ENCODE assay signal across 1 cellular context in the genomic region with DNA sequence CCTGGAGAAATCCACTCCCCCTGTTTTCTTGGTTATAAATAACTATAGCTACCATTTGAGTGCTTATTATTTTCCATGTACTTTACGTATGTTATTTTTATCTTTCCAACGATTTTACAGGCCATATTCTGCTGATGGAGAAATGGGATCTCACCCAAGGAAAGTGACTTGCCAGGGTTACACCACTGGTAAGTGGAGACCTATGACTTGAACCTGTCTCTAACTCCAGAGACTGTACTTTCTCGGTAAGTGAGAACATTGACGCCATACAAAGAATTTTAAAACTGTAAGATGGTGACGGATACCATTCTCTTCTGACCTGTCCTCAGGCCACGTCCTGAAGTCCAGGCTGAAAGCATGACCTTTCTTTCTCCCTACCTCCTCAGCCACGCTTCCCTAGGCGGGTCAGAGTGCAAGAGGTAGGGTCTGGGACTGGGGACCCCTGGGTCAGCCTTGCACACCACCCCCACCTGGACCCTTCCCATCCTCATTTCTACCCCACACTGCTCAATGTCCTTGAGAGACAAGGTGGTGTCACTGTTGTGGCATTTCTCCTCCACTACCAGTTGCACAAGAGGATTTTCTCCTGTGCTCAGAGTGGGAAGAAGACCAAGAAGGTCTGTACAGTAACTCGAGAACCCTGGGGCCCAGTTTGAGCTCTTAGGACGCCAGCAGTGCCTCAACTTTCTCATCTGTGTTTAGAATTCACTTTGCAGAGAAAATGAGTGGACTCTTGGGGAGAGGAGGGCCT.
TF ChIP-seq lines count a peak whose summit lies in the region.

No MANE protein-coding gene starts in this region.

TF ChIP-seq in K562, 482 proteins besides CTCF, POLR2A, EP300 and RAD21:
- TF ChIP-seq, protein P1, sequence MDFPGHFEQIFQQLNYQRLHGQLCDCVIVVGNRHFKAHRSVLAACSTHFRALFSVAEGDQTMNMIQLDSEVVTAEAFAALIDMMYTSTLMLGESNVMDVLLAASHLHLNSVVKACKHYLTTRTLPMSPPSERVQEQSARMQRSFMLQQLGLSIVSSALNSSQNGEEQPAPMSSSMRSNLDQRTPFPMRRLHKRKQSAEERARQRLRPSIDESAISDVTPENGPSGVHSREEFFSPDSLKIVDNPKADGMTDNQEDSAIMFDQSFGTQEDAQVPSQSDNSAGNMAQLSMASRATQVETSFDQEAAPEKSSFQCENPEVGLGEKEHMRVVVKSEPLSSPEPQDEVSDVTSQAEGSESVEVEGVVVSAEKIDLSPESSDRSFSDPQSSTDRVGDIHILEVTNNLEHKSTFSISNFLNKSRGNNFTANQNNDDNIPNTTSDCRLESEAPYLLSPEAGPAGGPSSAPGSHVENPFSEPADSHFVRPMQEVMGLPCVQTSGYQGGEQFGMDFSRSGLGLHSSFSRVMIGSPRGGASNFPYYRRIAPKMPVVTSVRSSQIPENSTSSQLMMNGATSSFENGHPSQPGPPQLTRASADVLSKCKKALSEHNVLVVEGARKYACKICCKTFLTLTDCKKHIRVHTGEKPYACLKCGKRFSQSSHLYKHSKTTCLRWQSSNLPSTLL (IDR thresholded peaks at IDR 0.05): no peak
- TF ChIP-seq ZNF764 (CRISPR knock-in tag; IDR thresholded peaks at IDR 0.05; ENCODE audit: low read depth) (no peak), PML (IDR thresholded peaks at IDR 0.05; ENCODE audit: low read length) (no peak), TEAD2 (tag; IDR thresholded peaks at IDR 0.05) (no peak), CC2D1A (IDR thresholded peaks at IDR 0.05) (no peak), ZNF77 (CRISPR knock-in tag; IDR thresholded peaks at IDR 0.05) (no peak), TCF7 (IDR thresholded peaks at IDR 0.05; ENCODE audit: borderline replicate concordance) (no peak), NFRKB (IDR thresholded peaks at IDR 0.05; ENCODE audit: low read depth) (no peak), NFE2 (IDR thresholded peaks at IDR 0.05; ENCODE audit: low read depth) (no peak), ZNF830 (CRISPR knock-in tag; IDR thresholded peaks at IDR 0.05) (no peak), RBM15 (IDR thresholded peaks at IDR 0.05; ENCODE audit: insufficient read depth, low read length) (no peak), BRD9 (IDR thresholded peaks at IDR 0.05; ENCODE audit: low read depth, partially characterized antibody) (no peak), NR4A1 (CRISPR knock-in tag; IDR thresholded peaks at IDR 0.05) (no peak), NR4A1 (tag; IDR thresholded peaks at IDR 0.05) (no peak)
- TF ChIP-seq, protein P2, sequence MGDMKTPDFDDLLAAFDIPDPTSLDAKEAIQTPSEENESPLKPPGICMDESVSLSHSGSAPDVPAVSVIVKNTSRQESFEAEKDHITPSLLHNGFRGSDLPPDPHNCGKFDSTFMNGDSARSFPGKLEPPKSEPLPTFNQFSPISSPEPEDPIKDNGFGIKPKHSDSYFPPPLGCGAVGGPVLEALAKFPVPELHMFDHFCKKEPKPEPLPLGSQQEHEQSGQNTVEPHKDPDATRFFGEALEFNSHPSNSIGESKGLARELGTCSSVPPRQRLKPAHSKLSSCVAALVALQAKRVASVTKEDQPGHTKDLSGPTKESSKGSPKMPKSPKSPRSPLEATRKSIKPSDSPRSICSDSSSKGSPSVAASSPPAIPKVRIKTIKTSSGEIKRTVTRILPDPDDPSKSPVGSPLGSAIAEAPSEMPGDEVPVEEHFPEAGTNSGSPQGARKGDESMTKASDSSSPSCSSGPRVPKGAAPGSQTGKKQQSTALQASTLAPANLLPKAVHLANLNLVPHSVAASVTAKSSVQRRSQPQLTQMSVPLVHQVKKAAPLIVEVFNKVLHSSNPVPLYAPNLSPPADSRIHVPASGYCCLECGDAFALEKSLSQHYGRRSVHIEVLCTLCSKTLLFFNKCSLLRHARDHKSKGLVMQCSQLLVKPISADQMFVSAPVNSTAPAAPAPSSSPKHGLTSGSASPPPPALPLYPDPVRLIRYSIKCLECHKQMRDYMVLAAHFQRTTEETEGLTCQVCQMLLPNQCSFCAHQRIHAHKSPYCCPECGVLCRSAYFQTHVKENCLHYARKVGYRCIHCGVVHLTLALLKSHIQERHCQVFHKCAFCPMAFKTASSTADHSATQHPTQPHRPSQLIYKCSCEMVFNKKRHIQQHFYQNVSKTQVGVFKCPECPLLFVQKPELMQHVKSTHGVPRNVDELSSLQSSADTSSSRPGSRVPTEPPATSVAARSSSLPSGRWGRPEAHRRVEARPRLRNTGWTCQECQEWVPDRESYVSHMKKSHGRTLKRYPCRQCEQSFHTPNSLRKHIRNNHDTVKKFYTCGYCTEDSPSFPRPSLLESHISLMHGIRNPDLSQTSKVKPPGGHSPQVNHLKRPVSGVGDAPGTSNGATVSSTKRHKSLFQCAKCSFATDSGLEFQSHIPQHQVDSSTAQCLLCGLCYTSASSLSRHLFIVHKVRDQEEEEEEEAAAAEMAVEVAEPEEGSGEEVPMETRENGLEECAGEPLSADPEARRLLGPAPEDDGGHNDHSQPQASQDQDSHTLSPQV (IDR thresholded peaks at IDR 0.05): no peak
